12 cellular contexts compared by ENCODE assay signal in the genomic region with DNA sequence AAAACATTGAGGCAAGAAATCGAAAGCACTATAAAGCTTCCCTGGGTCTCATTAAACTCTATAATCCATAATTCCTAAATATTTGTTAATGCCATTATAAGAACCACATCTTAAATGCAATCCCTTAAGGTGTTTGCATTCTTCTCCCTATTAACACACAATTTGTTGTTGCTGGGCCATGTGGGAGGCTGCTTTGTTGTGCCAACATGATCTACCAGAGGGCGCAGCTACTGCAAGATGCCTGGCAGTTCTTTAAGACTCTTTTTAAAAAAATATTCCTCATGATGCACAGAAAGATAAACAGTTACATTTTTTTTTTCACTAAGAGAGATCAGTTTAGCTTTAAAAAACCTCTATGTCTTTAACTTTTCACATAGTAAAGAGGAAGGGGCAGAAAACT.
"Had no signal": no experiment of that assay in that cellular context is flagged by ENCODE, and none has a peak within 500 bp of the region (broad histone marks: within the 10 kb centered on the region; RNA-seq: fewer than 3 reads in every experiment).

No MANE protein-coding gene starts in this region.

- H3K4me1 Mint-ChIP-seq: activated naive CD4-positive, alpha-beta T cell treated with anti-CD3 and anti-CD28 coated beads, Interleukin-2, amount 10 ng/mL, durations not matched to agents 7 days and 5 days; immature natural killer cell; naive thymus-derived CD8-positive, alpha-beta T cell; stimulated activated memory B cell treated with anti-CD40 and anti-IgM and Interleukin-4, amounts not matched to agents 10 μg/mL and 1 μg/mL and 100 μg/mL, for 72 hours had no signal

- H3K27me3 Mint-ChIP-seq: stimulated activated memory B cell treated with anti-CD40 and anti-IgM and Interleukin-4, amounts not matched to agents 10 μg/mL and 1 μg/mL and 100 μg/mL, for 72 hours had no signal

- H3K27ac Mint-ChIP-seq: activated naive CD4-positive, alpha-beta T cell treated with anti-CD3 and anti-CD28 coated beads, Interleukin-2, amount 10 ng/mL, durations not matched to agents 7 days and 5 days; activated T-helper 2 cell treated with anti-CD3 and anti-CD28 coated beads, Interferon-gamma antibody, Interleukin-2, Interleukin-4, amounts not matched to agents 10 μg/mL and 5 μg/mL and 100 μg/mL, durations not matched to agents 14 hours and 24 hours and 36 hours; immature natural killer cell; stimulated activated memory B cell treated with anti-CD40 and anti-IgM and Interleukin-4, amounts not matched to agents 10 μg/mL and 1 μg/mL and 100 μg/mL, for 72 hours had no signal

- H3K9me3 ChIP-seq: tibial nerve had no signal

- H3K4me1 ChIP-seq: tibial nerve had no signal

- DNase-seq: activated CD4-positive, alpha-beta T cell treated with anti-CD3 and anti-CD28 coated beads, Interleukin-2, amount 50 U/mL, for 1 hour; activated naive CD4-positive, alpha-beta T cell treated with anti-CD3 and anti-CD28 coated beads, Interleukin-2, amount 10 ng/mL, durations not matched to agents 7 days and 5 days; caudate nucleus; effector memory CD4-positive, alpha-beta T cell; glutamatergic neuron; immature natural killer cell; naive thymus-derived CD8-positive, alpha-beta T cell; right cardiac atrium had no signal

- H3K27me3 ChIP-seq: tibial nerve had no signal

- H3K27ac ChIP-seq: tibial nerve had no signal

- H3K4me3 Mint-ChIP-seq: activated naive CD4-positive, alpha-beta T cell treated with anti-CD3 and anti-CD28 coated beads, Interleukin-2, amount 10 ng/mL, durations not matched to agents 7 days and 5 days; immature natural killer cell; naive thymus-derived CD8-positive, alpha-beta T cell; stimulated activated memory B cell treated with anti-CD40 and anti-IgM and Interleukin-4, amounts not matched to agents 10 μg/mL and 1 μg/mL and 100 μg/mL, for 72 hours had no signal

- H3K36me3 Mint-ChIP-seq: activated naive CD4-positive, alpha-beta T cell treated with anti-CD3 and anti-CD28 coated beads, Interleukin-2, amount 10 ng/mL, durations not matched to agents 7 days and 5 days; stimulated activated memory B cell treated with anti-CD40 and anti-IgM and Interleukin-4, amounts not matched to agents 10 μg/mL and 1 μg/mL and 100 μg/mL, for 72 hours had no signal

- H3K9me3 Mint-ChIP-seq: activated naive CD4-positive, alpha-beta T cell treated with anti-CD3 and anti-CD28 coated beads, Interleukin-2, amount 10 ng/mL, durations not matched to agents 7 days and 5 days; activated T-helper 2 cell treated with anti-CD3 and anti-CD28 coated beads, Interferon-gamma antibody, Interleukin-2, Interleukin-4, amounts not matched to agents 10 μg/mL and 5 μg/mL and 100 μg/mL, durations not matched to agents 14 hours and 24 hours and 36 hours; immature natural killer cell; naive thymus-derived CD8-positive, alpha-beta T cell; stimulated activated memory B cell treated with anti-CD40 and anti-IgM and Interleukin-4, amounts not matched to agents 10 μg/mL and 1 μg/mL and 100 μg/mL, for 72 hours had no signal

- H3K4me3 ChIP-seq: smooth muscle cell, tibial nerve had no signal

- ATAC-seq: naive thymus-derived CD8-positive, alpha-beta T cell; right cardiac atrium; stimulated activated memory B cell treated with anti-CD40 and anti-IgM and Interleukin-4, amounts not matched to agents 10 μg/mL and 1 μg/mL and 100 μg/mL, for 72 hours had no signal
